In genomic region chrX:17160971-17161370, GRCh38 we compare ENCODE assay signal across 16 cellular contexts.
A peak's percentile ranks its signal among the peaks of the same experiment; 100 is the strongest.
DNase-seq lines count a peak whose midpoint lies in the region; ATAC-seq, FAIRE-seq and TF ChIP-seq lines count a peak whose summit lies in the region.
"Had no signal": no experiment of that assay in that cellular context is flagged by ENCODE, and none has a peak within 500 bp of the region (broad histone marks: within the 10 kb centered on the region; RNA-seq: fewer than 3 reads in every experiment).

No MANE protein-coding gene starts in this region.

- FAIRE-seq in GM12891 (lab: Jason Lieb, UNC): no peak
- FAIRE-seq: G401.6 had no signal

- H3K36me3 ChIP-seq in HEK293 (ENCODE audit: control insufficient read depth in 2 of 2, insufficient read depth in 1 of 2, low read length in 2 of 2) (no peaks in the 10 kb centered on the region), OCI-LY7 (ENCODE audit: insufficient read depth, low read length) (no peaks in the 10 kb centered on the region)
- H3K36me3 ChIP-seq in CD4-positive, alpha-beta memory T cell (ENCODE audit: insufficient read depth, low read length): no peaks in the 10 kb centered on the region
- H3K36me3 ChIP-seq: BLaER1 treated with 17β-estradiol and CSF1 and Interleukin-3, amounts not matched to agents 10 nM and 100 nM; vagina had no signal

- no peak for TF ChIP-seq POLR2A in GM12891 (IDR thresholded peaks at IDR 0.05; ENCODE audit: low read depth, low read length)

- H3K27ac Mint-ChIP-seq in CD4-positive, alpha-beta memory T cell: no peak overlapping the region
- H3K27ac Mint-ChIP-seq: activated CD8-positive, alpha-beta T cell treated with anti-CD3 and anti-CD28 coated beads, Interleukin-2, amount 10 ng/mL, durations not matched to agents 7 days and 5 days; activated T-helper 2 cell treated with anti-CD3 and anti-CD28 coated beads, Interferon-gamma antibody, Interleukin-2, Interleukin-4, amounts not matched to agents 10 μg/mL and 5 μg/mL and 100 μg/mL, durations not matched to agents 14 hours and 24 hours and 36 hours; dendritic cell treated with granulocyte-macrophage colony-stimulating factor and Interleukin-4, amounts not matched to agents 40 ng/mL and 50 ng/mL, for 4 days; stimulated activated naive CD8-positive, alpha-beta T cell treated with anti-CD3 and anti-CD28 coated beads, Interleukin-15, Interleukin-2, amounts not matched to agents 100 ng/mL and 50 ng/mL, for 24 hours had no signal

- POLR2A ChIA-PET in HEK293 (lab: Yijun Ruan, JAX): no interaction called here
- POLR2A ChIA-PET in OCI-LY7 (lab: Charles Lee): interaction anchor here (1.0 kb wide), 1 partner anchor 12 kb away, joined by 3 read pairs; no protein-coding TSS in a partner anchor
- POLR2A ChIA-PET in CD4-positive, alpha-beta memory T cell (lab: Charles Lee; ENCODE audit: partially characterized antibody): no interaction called here

- no peak overlapping the region for H2AFZ ChIP-seq in OCI-LY7 (ENCODE audit: low read length)

- no peaks in the 10 kb centered on the region for H3K27me3 Mint-ChIP-seq in CD4-positive, alpha-beta memory T cell
- H3K27me3 Mint-ChIP-seq: dendritic cell treated with granulocyte-macrophage colony-stimulating factor and Interleukin-4, amounts not matched to agents 40 ng/mL and 50 ng/mL, for 4 days; stimulated activated naive CD8-positive, alpha-beta T cell treated with anti-CD3 and anti-CD28 coated beads, Interleukin-15, Interleukin-2, amounts not matched to agents 100 ng/mL and 50 ng/mL, for 24 hours had no signal

- ATAC-seq in esophagus mucosa: no peak
- ATAC-seq in HG03108 (IDR thresholded peaks at IDR 0.05; ENCODE audit: unreplicated experiment): no peak
- ATAC-seq: activated CD8-positive, alpha-beta T cell treated with anti-CD3 and anti-CD28 coated beads, Interleukin-2, amount 10 ng/mL, durations not matched to agents 7 days and 5 days had no signal

- H3K4me3 ChIP-seq in HEK293 (ENCODE audit: low read depth, low read length) (no peak overlapping the region), OCI-LY7 (ENCODE audit: low read depth, low read length, poor library complexity, severe bottlenecking) (no peak overlapping the region), epithelial cell of esophagus (ENCODE audit: low read length) (no peak overlapping the region)
- H3K4me3 ChIP-seq in CD4-positive, alpha-beta memory T cell (ENCODE audit: low read length in 2 of 2): no peak overlapping the region
- H3K4me3 ChIP-seq: BLaER1 treated with 17β-estradiol and CSF1 and Interleukin-3, amounts not matched to agents 10 nM and 100 nM; vagina had no signal

- H4K20me1 ChIP-seq in OCI-LY7 (ENCODE audit: insufficient read depth, low read length): no peaks in the 10 kb centered on the region
- H4K20me1 ChIP-seq: BLaER1 treated with 17β-estradiol and CSF1 and Interleukin-3, amounts not matched to agents 10 nM and 100 nM had no signal

- H3K4me2 ChIP-seq in OCI-LY7 (ENCODE audit: low read length): no peak overlapping the region
- H3K4me2 ChIP-seq: BLaER1 treated with 17β-estradiol and CSF1 and Interleukin-3, amounts not matched to agents 10 nM and 100 nM had no signal

- CTCF ChIA-PET in HEK293 (lab: Yijun Ruan, JAX): no interaction called here
- CTCF ChIA-PET in OCI-LY7 (lab: Charles Lee; ENCODE audit: unreplicated experiment): no interaction called here
- CTCF ChIA-PET in CD4-positive, alpha-beta memory T cell (lab: Charles Lee; ENCODE audit: partially characterized antibody): no interaction called here

- H3K27ac ChIP-seq in C4-2B (no peak overlapping the region), HEK293 (ENCODE audit: extremely low read depth, low read depth, low read length) (no peak overlapping the region), OCI-LY7 (ENCODE audit: low read depth, low read length, poor library complexity, severe bottlenecking) (no peak overlapping the region)
- no peak overlapping the region for H3K27ac ChIP-seq in CD4-positive, alpha-beta memory T cell (ENCODE audit: low read depth, low read length)
- H3K27ac ChIP-seq: BLaER1 treated with 17β-estradiol and CSF1 and Interleukin-3, amounts not matched to agents 10 nM and 100 nM; vagina had no signal

- H3K4me3 Mint-ChIP-seq in CD4-positive, alpha-beta memory T cell: no peak overlapping the region
- H3K4me3 Mint-ChIP-seq: activated CD8-positive, alpha-beta T cell treated with anti-CD3 and anti-CD28 coated beads, Interleukin-2, amount 10 ng/mL, durations not matched to agents 7 days and 5 days; dendritic cell treated with granulocyte-macrophage colony-stimulating factor and Interleukin-4, amounts not matched to agents 40 ng/mL and 50 ng/mL, for 4 days; stimulated activated naive CD8-positive, alpha-beta T cell treated with anti-CD3 and anti-CD28 coated beads, Interleukin-15, Interleukin-2, amounts not matched to agents 100 ng/mL and 50 ng/mL, for 24 hours had no signal

- H3K9me2 ChIP-seq in OCI-LY7 (ENCODE audit: insufficient read depth, low read length): no peaks in the 10 kb centered on the region

- no TSS peak for BruUV-seq in OCI-LY7 (replicated peaks; lab: Mats Ljungman, UMichigan)

- H3K4me1 ChIP-seq in HEK293 (ENCODE audit: control insufficient read depth, insufficient read depth, low read length): no peaks in the 10 kb centered on the region
- no peaks in the 10 kb centered on the region for H3K4me1 ChIP-seq in OCI-LY7 (ENCODE audit: insufficient read depth, low read length, poor library complexity, severe bottlenecking)
- no peaks in the 10 kb centered on the region for H3K4me1 ChIP-seq in CD4-positive, alpha-beta memory T cell (ENCODE audit: insufficient read depth, low read length)
- H3K4me1 ChIP-seq: BLaER1 treated with 17β-estradiol and CSF1 and Interleukin-3, amounts not matched to agents 10 nM and 100 nM; vagina had no signal

- H3K36me3 Mint-ChIP-seq in CD4-positive, alpha-beta memory T cell: peaks cover 0 to 3% of the 10 kb centered on the region in 2 donors

- DNase-seq in OCI-LY7 (ENCODE audit: low spot score) (no peak), epithelial cell of esophagus (ENCODE audit: low read depth) (peak; percentile 5), GM12891 (ENCODE audit: insufficient read length, low spot score) (no peak)
- DNase-seq in CD4-positive, alpha-beta memory T cell: no peak
- DNase-seq: activated CD8-positive, alpha-beta T cell treated with anti-CD3 and anti-CD28 coated beads, Interleukin-2, amount 10 ng/mL, durations not matched to agents 7 days and 5 days; SHP77 had no signal

- H3K9me3 Mint-ChIP-seq in CD4-positive, alpha-beta memory T cell: peaks cover 0 to 47% (median 30%) of the 10 kb centered on the region in 8 donors

- no peaks in the 10 kb centered on the region for H3K79me2 ChIP-seq in OCI-LY7 (ENCODE audit: insufficient read depth, low read depth, low read length)

- TF ChIP-seq CTCF in C4-2B (conservative IDR thresholded peaks at IDR 0.05) (peak; percentile 45), HEK293 (tag by site-specific recombination; IDR thresholded peaks at IDR 0.05) (no peak), OCI-LY7 (conservative IDR thresholded peaks at IDR 0.05; ENCODE audit: low read length) (0 out of 2 replicates have a peak, but pooled peaks have one; percentile 20), epithelial cell of esophagus (IDR thresholded peaks at IDR 0.05; ENCODE audit: insufficient read depth, low read depth, low read length, missing control alignments) (peak; percentile 17)

- H3K27me3 ChIP-seq in CD4-positive, alpha-beta memory T cell (ENCODE audit: insufficient read depth, low read length): no peaks in the 10 kb centered on the region
- H3K27me3 ChIP-seq: vagina had no signal

- intact Hi-C loops in OCI-LY7 (cut with micrococcal nuclease; ENCODE audit: unreplicated experiment): no loop called here
- intact Hi-C loops in CD4-positive, alpha-beta memory T cell (cut with micrococcal nuclease): no loop called here

- no peaks in the 10 kb centered on the region for H3K4me1 Mint-ChIP-seq in CD4-positive, alpha-beta memory T cell

- H3K9me3 ChIP-seq in HEK293 (ENCODE audit: control insufficient read depth, insufficient read depth, low read depth, low read length) (peaks cover 3% of the 10 kb centered on the region; the same call in 1 of the 2 replicates), OCI-LY7 (ENCODE audit: low read length) (no peaks in the 10 kb centered on the region)
- H3K9me3 ChIP-seq in CD4-positive, alpha-beta memory T cell (ENCODE audit: control insufficient read depth in 1 of 2, low read length in 2 of 2): no peaks in the 10 kb centered on the region

TF ChIP-seq in HEK293, 187 proteins besides CTCF, POLR2A, EP300 and RAD21:
- TF ChIP-seq SCRT1 (tag by site-specific recombination; IDR thresholded peaks at IDR 0.05; ENCODE audit: borderline replicate concordance): no peak
- peak; percentile 21; the same call in 1 of the 2 replicates for TF ChIP-seq ZNF654 (tag by site-specific recombination; IDR thresholded peaks at IDR 0.05; ENCODE audit: low read depth)

TF ChIP-seq in GM12891, 5 proteins besides CTCF, POLR2A, EP300 and RAD21:
- TF ChIP-seq POLR2AphosphoS5 (IDR thresholded peaks at IDR 0.05; ENCODE audit: low read depth, low read length) (no peak), POU2F2 (IDR thresholded peaks at IDR 0.05; ENCODE audit: low read depth, low read length) (no peak), PAX5 (IDR thresholded peaks at IDR 0.05; ENCODE audit: insufficient read depth, low read length, severe bottlenecking) (no peak), TAF1 (IDR thresholded peaks at IDR 0.05; ENCODE audit: low read depth, low read length) (no peak), SPI1 (IDR thresholded peaks at IDR 0.05; ENCODE audit: low read depth, low read length) (no peak)
